8 cellular contexts compared by ENCODE assay signal in genomic region chr14:28766505-28767238, GRCh38. TPM values are rescaled to one million over a fixed set of nuclear protein-coding genes. Genes with fewer than 3 reads are reported as not detected.
DNase-seq lines count a peak whose midpoint lies in the region; ATAC-seq and TF ChIP-seq lines count a peak whose summit lies in the region.

Gene FOXG1, plus strand, starts transcription at chr14:28766787. Its CDS starts 493 bp downstream, at chr14:28767280.

- H4K20me1 ChIP-seq in osteoblast (ENCODE audit: insufficient read depth, low read length), result no peaks in the 10 kb centered on the region

- peak within 1 kb of the TSS; percentile 85 for H3K4me3 ChIP-seq in right cardiac atrium (ENCODE audit: low read length)
- H3K4me3 ChIP-seq in ectodermal cell (ENCODE audit: insufficient read depth, low read depth, low read length), result peak within 1 kb of the TSS; percentile 31
- H3K4me3 ChIP-seq in osteoblast (ENCODE audit: insufficient read depth, low read length), result peak within 1 kb of the TSS; percentile 55

- peak within 1 kb of the TSS; percentile 8 for H3K27ac ChIP-seq in right cardiac atrium (ENCODE audit: low read length)
- no peak within 1 kb of the TSS for H3K27ac ChIP-seq in ectodermal cell (ENCODE audit: insufficient read depth, low read depth, low read length, poor library complexity, severe bottlenecking)
- no peak within 1 kb of the TSS for H3K27ac ChIP-seq in osteoblast (ENCODE audit: low read depth, low read length)

- no peaks in the 10 kb centered on the region for H3K79me2 ChIP-seq in osteoblast (ENCODE audit: insufficient read depth, low read length)

- H2AFZ ChIP-seq in osteoblast (ENCODE audit: low read length), result peak within 1 kb of the TSS; percentile 29

- intact Hi-C loops in right cardiac atrium (cut with DNase I), result no loop called here
- intact Hi-C loops in Right ventricle myocardium superior (cut with DNase I), result no loop called here

- TF ChIP-seq CTCF in osteoblast (IDR thresholded peaks at IDR 0.05; ENCODE audit: extremely low read depth, low read depth, low read length), result no peak

- H3K9me3 ChIP-seq in right cardiac atrium (ENCODE audit: control insufficient read depth, low read length), result no peaks in the 10 kb centered on the region
- H3K9me3 ChIP-seq in ectodermal cell (ENCODE audit: control insufficient read depth, low read length), result no peaks in the 10 kb centered on the region
- no peaks in the 10 kb centered on the region for H3K9me3 ChIP-seq in osteoblast (ENCODE audit: low read depth, low read length)

- ATAC-seq in right cardiac atrium (no peak), Right ventricle myocardium superior (ENCODE audit: poor library complexity) (no peak), GM18511 (IDR thresholded peaks at IDR 0.05; ENCODE audit: unreplicated experiment) (no peak)

- peaks cover 9% of the 10 kb centered on the region for H3K27me3 ChIP-seq in right cardiac atrium (ENCODE audit: control insufficient read depth, insufficient read depth)
- peaks cover 99% of the 10 kb centered on the region for H3K27me3 ChIP-seq in ectodermal cell (ENCODE audit: control insufficient read depth, insufficient read depth, low read length, poor library complexity, severe bottlenecking)
- peaks cover 83% of the 10 kb centered on the region for H3K27me3 ChIP-seq in osteoblast (ENCODE audit: insufficient read depth, low read length)

- DNase-seq in right cardiac atrium (peak in 1 of 3 donors; percentile 41), Right ventricle myocardium superior (no peak), NCI-H510A (lab: John Stamatoyannopoulos, UW) (peak; percentile 90), osteoblast (ENCODE audit: insufficient read length, low spot score, missing footprints) (peak; percentile 92), amniotic stem cell (lab: John Stamatoyannopoulos, UW) (no peak)
- no peak for DNase-seq in stimulated activated CD4-positive, alpha-beta T cell treated with anti-CD3 and anti-CD28 coated beads, Interleukin-4, amount 100 ng/mL, for 24 hours

- peak within 1 kb of the TSS; percentile 53 for H3K4me2 ChIP-seq in osteoblast (ENCODE audit: insufficient read depth, low read length)

- no peaks in the 10 kb centered on the region for H3K36me3 ChIP-seq in ectodermal cell (ENCODE audit: control insufficient read depth, insufficient read depth, low read length)
- H3K36me3 ChIP-seq in osteoblast (ENCODE audit: insufficient read depth, low read length), result no peaks in the 10 kb centered on the region

- WGBS in right cardiac atrium, result 2% methylated on average over 79 of the region's 80 CpGs
- 0% methylated on average over 71 to 76 of the region's 80 CpGs for WGBS in ectodermal cell, 2 experiments

- H3K4me1 ChIP-seq in right cardiac atrium (ENCODE audit: control insufficient read depth, insufficient read depth, low read length) (peaks cover 4% of the 10 kb centered on the region), ectodermal cell (ENCODE audit: control insufficient read depth, insufficient read depth, low read length) (peaks cover 3% of the 10 kb centered on the region), osteoblast (ENCODE audit: insufficient read depth, low read length) (no peaks in the 10 kb centered on the region)

RNA-seq across cellular contexts. Expression of gene FOXG1, which starts in this region (rescaled TPM):
- total RNA-seq in right cardiac atrium (not detected), Right ventricle myocardium superior (not detected), osteoblast (under 0.01 TPM in 1 of 2 replicates, not detected in the other)
- 0.20 TPM for polyA plus RNA-seq in right cardiac atrium
- 0.52 TPM for polyA plus RNA-seq in ectodermal cell (2013, experiment 1 of 4)
- 0.28 TPM for polyA plus RNA-seq in ectodermal cell (2013, experiment 2 of 4)
- 0.37 TPM for polyA plus RNA-seq in ectodermal cell (2013, experiment 3 of 4)
- 0.41 TPM for polyA plus RNA-seq in ectodermal cell (2013, experiment 4 of 4)

Comparison
In these comparisons a context has a peak if more than half of its experiments do, and no peak if none do; other contexts are left out.
1. Peak in DNase-seq, H3K4me3 ChIP-seq and H3K4me2 ChIP-seq in osteoblast; RNA of the gene not detected or under 1 TPM.
2. H3K4me3 ChIP-seq: peak in every context shown above with its lines; median percentile 85 in right cardiac atrium; 55 in osteoblast; 31 in ectodermal cell.